18 cellular contexts compared by ENCODE assay signal in genomic region chr17:17557796-17558195, GRCh38. TPM values are rescaled to one million over a fixed set of nuclear protein-coding genes. Genes with fewer than 3 reads are reported as not detected.
DNase-seq lines count a peak whose midpoint lies in the region; ATAC-seq and TF ChIP-seq lines count a peak whose summit lies in the region.
"Had no signal": no experiment of that assay in that cellular context is flagged by ENCODE, and none has a peak within 500 bp of the region (broad histone marks: within the 10 kb centered on the region; RNA-seq: fewer than 3 reads in every experiment).

No MANE protein-coding gene starts in this region.

- H3K4me2 ChIP-seq in BLaER1 treated with 17β-estradiol and CSF1 and Interleukin-3, amounts not matched to agents 10 nM and 100 nM = peak overlapping the region; percentile 49 to 96 (median 83)
- H3K4me2 ChIP-seq: GM23338 had no signal

- TF ChIP-seq CTCF in right atrium auricular region (IDR thresholded peaks at IDR 0.05) (no peak), gastrocnemius medialis (IDR thresholded peaks at IDR 0.05 in 4 of 5, conservative IDR thresholded peaks at IDR 0.05 in 1 of 5) (no peak)

- DNase-seq in cerebellar cortex (ENCODE audit: low spot score) (peak; percentile 94), right atrium auricular region (ENCODE audit: low spot score) (no peak), gastrocnemius medialis (peak in 1 of 2 donors; percentile 41)
- no peak for DNase-seq in stimulated activated naive CD8-positive, alpha-beta T cell treated with anti-CD3 and anti-CD28 coated beads, Interleukin-15, amount 100 ng/mL, for 72 hours
- no peak for DNase-seq in naive thymus-derived CD8-positive, alpha-beta T cell
- DNase-seq: AML-193; CD8-positive, alpha-beta memory T cell; DND-41; GF-D8; NCI-H1048; NCI-H146; NCI-H2171; NCI-H446 treated with DMSO at 0.1 percent for 48 hours; NCI-H774 had no signal

- no peaks in the 10 kb centered on the region for H3K9me3 Mint-ChIP-seq in stimulated activated naive CD8-positive, alpha-beta T cell treated with anti-CD3 and anti-CD28 coated beads, Interleukin-15, amount 100 ng/mL, for 72 hours
- no peaks in the 10 kb centered on the region for H3K9me3 Mint-ChIP-seq in naive thymus-derived CD8-positive, alpha-beta T cell
- H3K9me3 Mint-ChIP-seq: CD8-positive, alpha-beta memory T cell; GM23338 had no signal

- H3K27ac Mint-ChIP-seq in stimulated activated naive CD8-positive, alpha-beta T cell treated with anti-CD3 and anti-CD28 coated beads, Interleukin-15, amount 100 ng/mL, for 72 hours = no peak overlapping the region
- H3K27ac Mint-ChIP-seq in naive thymus-derived CD8-positive, alpha-beta T cell = peak overlapping the region in 1 of 10 donors; percentile 44
- H3K27ac Mint-ChIP-seq: GM23338 had no signal

- H3K27me3 ChIP-seq in BLaER1 treated with 17β-estradiol and CSF1 and Interleukin-3, amounts not matched to agents 10 nM and 100 nM = peaks cover 0 to 13% (median 0%) of the 10 kb centered on the region in 11 experiments; a peak in 2 of 22 replicates
- no peaks in the 10 kb centered on the region for H3K27me3 ChIP-seq in right atrium auricular region
- no peaks in the 10 kb centered on the region for H3K27me3 ChIP-seq in gastrocnemius medialis

- intact Hi-C loops in gastrocnemius medialis (cut with DNase I; ENCODE audit: low total_unique reads) = no loop called here

- ATAC-seq in gastrocnemius medialis (peak; percentile 5 to 20), HG03469 (IDR thresholded peaks at IDR 0.05; ENCODE audit: unreplicated experiment) (no peak)
- no peak for ATAC-seq in stimulated activated naive CD8-positive, alpha-beta T cell treated with anti-CD3 and anti-CD28 coated beads, Interleukin-15, amount 100 ng/mL, for 72 hours
- no peak for ATAC-seq in naive thymus-derived CD8-positive, alpha-beta T cell
- ATAC-seq: GM23338, K562 had no signal

- no peaks in the 10 kb centered on the region for H3K9me3 ChIP-seq in BLaER1 treated with 17β-estradiol and CSF1 and Interleukin-3, amounts not matched to agents 10 nM and 100 nM (replicated peaks in 1 of 11)
- no peaks in the 10 kb centered on the region for H3K9me3 ChIP-seq in right atrium auricular region
- H3K9me3 ChIP-seq in gastrocnemius medialis = no peaks in the 10 kb centered on the region

- H3K4me1 Mint-ChIP-seq in stimulated activated naive CD8-positive, alpha-beta T cell treated with anti-CD3 and anti-CD28 coated beads, Interleukin-15, amount 100 ng/mL, for 72 hours = no peaks in the 10 kb centered on the region
- peaks cover 0 to 6% (median 3%) of the 10 kb centered on the region in 4 donors for H3K4me1 Mint-ChIP-seq in naive thymus-derived CD8-positive, alpha-beta T cell
- H3K4me1 Mint-ChIP-seq: CD8-positive, alpha-beta memory T cell; GM23338 had no signal

- no peak overlapping the region for H3K4me3 Mint-ChIP-seq in stimulated activated naive CD8-positive, alpha-beta T cell treated with anti-CD3 and anti-CD28 coated beads, Interleukin-15, amount 100 ng/mL, for 72 hours
- no peak overlapping the region for H3K4me3 Mint-ChIP-seq in naive thymus-derived CD8-positive, alpha-beta T cell
- H3K4me3 Mint-ChIP-seq: GM23338 had no signal

- peaks cover 36 to 100% (median 95%) of the 10 kb centered on the region in 10 experiments for H3K4me1 ChIP-seq in BLaER1 treated with 17β-estradiol and CSF1 and Interleukin-3, amounts not matched to agents 10 nM and 100 nM
- peaks cover 0 to 48% of the 10 kb centered on the region in 2 donors for H3K4me1 ChIP-seq in right atrium auricular region
- peaks cover 31 to 45% of the 10 kb centered on the region in 2 donors for H3K4me1 ChIP-seq in gastrocnemius medialis

- no peaks in the 10 kb centered on the region for H3K27me3 Mint-ChIP-seq in stimulated activated naive CD8-positive, alpha-beta T cell treated with anti-CD3 and anti-CD28 coated beads, Interleukin-15, amount 100 ng/mL, for 72 hours
- no peaks in the 10 kb centered on the region for H3K27me3 Mint-ChIP-seq in naive thymus-derived CD8-positive, alpha-beta T cell

- in situ Hi-C loops in gastrocnemius medialis (cut with MboI; ENCODE audit: low sequenced_read_pairs in 4 of 4) = no loop called here

- peak overlapping the region in 1 of 10 experiments; percentile 15; a peak in 1 of 20 replicates for H3K4me3 ChIP-seq in BLaER1 treated with 17β-estradiol and CSF1 and Interleukin-3, amounts not matched to agents 10 nM and 100 nM
- H3K4me3 ChIP-seq in right atrium auricular region (no peak overlapping the region), gastrocnemius medialis (no peak overlapping the region)
- H3K4me3 ChIP-seq: GM23338, K562 had no signal

- no peak for TF ChIP-seq POLR2A in gastrocnemius medialis (IDR thresholded peaks at IDR 0.05)

- H4K20me1 ChIP-seq in BLaER1 treated with 17β-estradiol and CSF1 and Interleukin-3, amounts not matched to agents 10 nM and 100 nM = peaks cover 0 to 51% (median 13%) of the 10 kb centered on the region in 11 experiments; a peak in 10 of 22 replicates

- H3K36me3 Mint-ChIP-seq in naive thymus-derived CD8-positive, alpha-beta T cell = peaks cover 0 to 2% (median 0%) of the 10 kb centered on the region in 3 donors
- H3K36me3 Mint-ChIP-seq: CD8-positive, alpha-beta memory T cell had no signal

- H3K27ac ChIP-seq in BLaER1 treated with 17β-estradiol and CSF1 and Interleukin-3, amounts not matched to agents 10 nM and 100 nM = peak overlapping the region in 3 of 11 experiments; percentile 25 to 56 (median 30); a peak in 7 of 22 replicates
- peak overlapping the region; percentile 39 to 53 for H3K27ac ChIP-seq in right atrium auricular region
- peak overlapping the region in 3 of 4 donors; percentile 34 to 79 (median 72) for H3K27ac ChIP-seq in gastrocnemius medialis

- H3K36me3 ChIP-seq in BLaER1 treated with 17β-estradiol and CSF1 and Interleukin-3, amounts not matched to agents 10 nM and 100 nM = no peaks in the 10 kb centered on the region
- H3K36me3 ChIP-seq in right atrium auricular region (no peaks in the 10 kb centered on the region), gastrocnemius medialis (no peaks in the 10 kb centered on the region)

- POLR2A ChIA-PET in naive thymus-derived CD8-positive, alpha-beta T cell (lab: Charles Lee) = interaction anchor here (0.7 kb wide), 1 partner anchor 98 kb away, joined by 5 read pairs; no protein-coding TSS in a partner anchor

- peak overlapping the region in 2 of 11 experiments; percentile 21 to 40; a peak in 3 of 22 replicates for H3K9ac ChIP-seq in BLaER1 treated with 17β-estradiol and CSF1 and Interleukin-3, amounts not matched to agents 10 nM and 100 nM

RNA-seq across cellular contexts. Expression of gene PEMT, which starts 33.7 kb away (rescaled TPM):
- total RNA-seq in right atrium auricular region (10 to 100 TPM; 27.8 to 37.7 TPM), gastrocnemius medialis (10 to 100 TPM; 32.8 to 48.2 (median 34.2) TPM)
- total RNA-seq in naive thymus-derived CD8-positive, alpha-beta T cell = 10 to 100 TPM; 15.2 to 17.0 TPM
- 10 to 100 TPM; 27.5 to 31.3 (median 28.1) TPM for polyA plus RNA-seq in naive thymus-derived CD8-positive, alpha-beta T cell

Comparison
In these comparisons a context has a peak if more than half of its experiments do, and no peak if none do; other contexts are left out.
1. ATAC-seq: peak in gastrocnemius medialis (2 of 2); none in HG03469 (single experiment), stimulated activated naive CD8-positive, alpha-beta T cell treated with anti-CD3 and anti-CD28 coated beads, Interleukin-15, amount 100 ng/mL, for 72 hours (single experiment) and naive thymus-derived CD8-positive, alpha-beta T cell (0 of 2).